Comparison of ENCODE assay signal across 1 cellular context in the genomic region with DNA sequence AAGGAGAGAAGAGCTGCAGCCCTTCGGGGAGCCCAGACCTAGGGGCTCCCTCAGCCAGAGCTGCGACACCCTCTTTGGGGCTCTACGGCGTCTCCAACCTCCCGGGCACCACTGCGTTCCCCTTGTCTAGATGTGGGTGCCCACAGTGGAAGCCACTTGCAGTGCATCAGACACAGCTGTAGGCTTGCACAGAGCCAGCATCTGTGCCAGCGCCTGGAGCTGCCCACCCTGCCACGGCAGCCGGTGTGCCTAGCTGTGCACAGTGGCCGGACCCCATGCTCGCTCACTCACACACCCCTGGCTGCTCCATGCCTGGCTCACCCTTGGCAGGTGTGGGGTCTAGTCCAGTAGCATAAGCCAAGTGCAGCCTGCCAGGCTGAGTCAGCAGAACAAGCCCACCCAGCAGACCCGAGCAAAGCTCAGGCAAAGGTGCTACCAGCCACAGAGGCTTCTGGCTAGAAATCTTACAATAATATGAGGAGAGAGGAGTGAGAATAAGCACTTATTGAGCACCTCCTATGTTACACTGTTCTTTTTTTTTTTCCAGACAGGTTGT.
TF ChIP-seq lines count a peak whose summit lies in the region.

No MANE protein-coding gene starts in this region.

TF ChIP-seq in HepG2, 621 proteins besides CTCF, POLR2A, EP300 and RAD21:
- TF ChIP-seq MAFK (conservative IDR thresholded peaks at IDR 0.05 in 1 of 2, IDR thresholded peaks at IDR 0.05 in 1 of 2; ENCODE audit: low read length in 2 of 2) (peak; percentile 56 to 62), MAFF (IDR thresholded peaks at IDR 0.05; ENCODE audit: low read depth, low read length) (peak; percentile 37; the same call in 1 of the 2 replicates), RORA (CRISPR knock-in tag; IDR thresholded peaks at IDR 0.05) (no peak), ZNF878 (CRISPR knock-in tag; IDR thresholded peaks at IDR 0.05) (no peak), HMG20A (CRISPR knock-in tag; IDR thresholded peaks at IDR 0.05; ENCODE audit: borderline replicate concordance) (no peak)
- TF ChIP-seq, protein P1, sequence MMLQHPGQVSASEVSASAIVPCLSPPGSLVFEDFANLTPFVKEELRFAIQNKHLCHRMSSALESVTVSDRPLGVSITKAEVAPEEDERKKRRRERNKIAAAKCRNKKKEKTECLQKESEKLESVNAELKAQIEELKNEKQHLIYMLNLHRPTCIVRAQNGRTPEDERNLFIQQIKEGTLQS (CRISPR knock-in tag; IDR thresholded peaks at IDR 0.05) = no peak
TF ChIP-seq in HepG2: peak in this region for 2.
